1 cellular context compared by ENCODE assay signal in the genomic region with DNA sequence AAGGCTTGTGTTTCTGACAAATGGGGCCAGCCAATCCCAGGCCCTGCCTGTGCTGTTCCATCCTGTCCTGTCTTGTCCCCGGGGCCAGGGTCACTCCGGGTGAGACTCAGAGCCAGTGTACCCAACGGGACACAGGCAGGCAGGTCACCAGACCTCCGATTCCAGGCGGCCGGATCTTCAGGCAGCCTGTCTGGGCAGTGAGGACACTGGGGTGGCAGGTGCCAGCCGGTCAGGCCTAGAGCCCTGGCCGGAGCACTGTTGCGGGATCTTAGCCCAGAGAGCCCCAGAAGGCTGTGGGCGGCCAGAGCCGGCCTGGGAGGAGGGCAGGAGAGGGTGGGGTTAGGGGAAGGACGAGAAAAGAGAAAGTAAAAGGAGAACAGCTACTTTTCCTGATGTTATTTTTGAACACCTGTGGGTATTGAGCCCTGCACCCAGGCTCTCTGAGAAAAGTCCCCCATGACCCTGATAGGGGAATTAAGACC.
TF ChIP-seq lines count a peak whose summit lies in the region.

No MANE protein-coding gene starts in this region.

TF ChIP-seq in GM23338, 12 proteins besides CTCF, POLR2A, EP300 and RAD21 (continued from another document):
- TF ChIP-seq, protein P1, sequence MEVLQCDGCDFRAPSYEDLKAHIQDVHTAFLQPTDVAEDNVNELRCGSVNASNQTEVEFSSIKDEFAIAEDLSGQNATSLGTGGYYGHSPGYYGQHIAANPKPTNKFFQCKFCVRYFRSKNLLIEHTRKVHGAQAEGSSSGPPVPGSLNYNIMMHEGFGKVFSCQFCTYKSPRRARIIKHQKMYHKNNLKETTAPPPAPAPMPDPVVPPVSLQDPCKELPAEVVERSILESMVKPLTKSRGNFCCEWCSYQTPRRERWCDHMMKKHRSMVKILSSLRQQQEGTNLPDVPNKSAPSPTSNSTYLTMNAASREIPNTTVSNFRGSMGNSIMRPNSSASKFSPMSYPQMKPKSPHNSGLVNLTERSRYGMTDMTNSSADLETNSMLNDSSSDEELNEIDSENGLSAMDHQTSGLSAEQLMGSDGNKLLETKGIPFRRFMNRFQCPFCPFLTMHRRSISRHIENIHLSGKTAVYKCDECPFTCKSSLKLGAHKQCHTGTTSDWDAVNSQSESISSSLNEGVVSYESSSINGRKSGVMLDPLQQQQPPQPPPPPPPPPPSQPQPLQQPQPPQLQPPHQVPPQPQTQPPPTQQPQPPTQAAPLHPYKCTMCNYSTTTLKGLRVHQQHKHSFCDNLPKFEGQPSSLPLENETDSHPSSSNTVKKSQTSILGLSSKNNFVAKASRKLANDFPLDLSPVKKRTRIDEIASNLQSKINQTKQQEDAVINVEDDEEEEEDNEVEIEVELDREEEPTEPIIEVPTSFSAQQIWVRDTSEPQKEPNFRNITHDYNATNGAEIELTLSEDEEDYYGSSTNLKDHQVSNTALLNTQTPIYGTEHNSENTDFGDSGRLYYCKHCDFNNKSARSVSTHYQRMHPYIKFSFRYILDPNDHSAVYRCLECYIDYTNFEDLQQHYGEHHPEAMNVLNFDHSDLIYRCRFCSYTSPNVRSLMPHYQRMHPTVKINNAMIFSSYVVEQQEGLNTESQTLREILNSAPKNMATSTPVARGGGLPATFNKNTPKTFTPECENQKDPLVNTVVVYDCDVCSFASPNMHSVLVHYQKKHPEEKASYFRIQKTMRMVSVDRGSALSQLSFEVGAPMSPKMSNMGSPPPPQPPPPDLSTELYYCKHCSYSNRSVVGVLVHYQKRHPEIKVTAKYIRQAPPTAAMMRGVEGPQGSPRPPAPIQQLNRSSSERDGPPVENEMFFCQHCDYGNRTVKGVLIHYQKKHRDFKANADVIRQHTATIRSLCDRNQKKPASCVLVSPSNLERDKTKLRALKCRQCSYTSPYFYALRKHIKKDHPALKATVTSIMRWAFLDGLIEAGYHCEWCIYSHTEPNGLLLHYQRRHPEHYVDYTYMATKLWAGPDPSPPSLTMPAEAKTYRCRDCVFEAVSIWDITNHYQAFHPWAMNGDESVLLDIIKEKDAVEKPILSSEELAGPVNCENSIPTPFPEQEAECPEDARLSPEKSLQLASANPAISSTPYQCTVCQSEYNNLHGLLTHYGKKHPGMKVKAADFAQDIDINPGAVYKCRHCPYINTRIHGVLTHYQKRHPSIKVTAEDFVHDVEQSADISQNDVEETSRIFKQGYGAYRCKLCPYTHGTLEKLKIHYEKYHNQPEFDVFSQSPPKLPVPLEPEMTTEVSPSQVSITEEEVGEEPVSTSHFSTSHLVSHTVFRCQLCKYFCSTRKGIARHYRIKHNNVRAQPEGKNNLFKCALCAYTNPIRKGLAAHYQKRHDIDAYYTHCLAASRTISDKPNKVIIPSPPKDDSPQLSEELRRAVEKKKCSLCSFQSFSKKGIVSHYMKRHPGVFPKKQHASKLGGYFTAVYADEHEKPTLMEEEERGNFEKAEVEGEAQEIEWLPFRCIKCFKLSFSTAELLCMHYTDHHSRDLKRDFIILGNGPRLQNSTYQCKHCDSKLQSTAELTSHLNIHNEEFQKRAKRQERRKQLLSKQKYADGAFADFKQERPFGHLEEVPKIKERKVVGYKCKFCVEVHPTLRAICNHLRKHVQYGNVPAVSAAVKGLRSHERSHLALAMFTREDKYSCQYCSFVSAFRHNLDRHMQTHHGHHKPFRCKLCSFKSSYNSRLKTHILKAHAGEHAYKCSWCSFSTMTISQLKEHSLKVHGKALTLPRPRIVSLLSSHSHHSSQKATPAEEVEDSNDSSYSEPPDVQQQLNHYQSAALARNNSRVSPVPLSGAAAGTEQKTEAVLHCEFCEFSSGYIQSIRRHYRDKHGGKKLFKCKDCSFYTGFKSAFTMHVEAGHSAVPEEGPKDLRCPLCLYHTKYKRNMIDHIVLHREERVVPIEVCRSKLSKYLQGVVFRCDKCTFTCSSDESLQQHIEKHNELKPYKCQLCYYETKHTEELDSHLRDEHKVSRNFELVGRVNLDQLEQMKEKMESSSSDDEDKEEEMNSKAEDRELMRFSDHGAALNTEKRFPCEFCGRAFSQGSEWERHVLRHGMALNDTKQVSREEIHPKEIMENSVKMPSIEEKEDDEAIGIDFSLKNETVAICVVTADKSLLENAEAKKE (CRISPR knock-in tag; IDR thresholded peaks at IDR 0.05), result no peak
- TF ChIP-seq, protein P2, sequence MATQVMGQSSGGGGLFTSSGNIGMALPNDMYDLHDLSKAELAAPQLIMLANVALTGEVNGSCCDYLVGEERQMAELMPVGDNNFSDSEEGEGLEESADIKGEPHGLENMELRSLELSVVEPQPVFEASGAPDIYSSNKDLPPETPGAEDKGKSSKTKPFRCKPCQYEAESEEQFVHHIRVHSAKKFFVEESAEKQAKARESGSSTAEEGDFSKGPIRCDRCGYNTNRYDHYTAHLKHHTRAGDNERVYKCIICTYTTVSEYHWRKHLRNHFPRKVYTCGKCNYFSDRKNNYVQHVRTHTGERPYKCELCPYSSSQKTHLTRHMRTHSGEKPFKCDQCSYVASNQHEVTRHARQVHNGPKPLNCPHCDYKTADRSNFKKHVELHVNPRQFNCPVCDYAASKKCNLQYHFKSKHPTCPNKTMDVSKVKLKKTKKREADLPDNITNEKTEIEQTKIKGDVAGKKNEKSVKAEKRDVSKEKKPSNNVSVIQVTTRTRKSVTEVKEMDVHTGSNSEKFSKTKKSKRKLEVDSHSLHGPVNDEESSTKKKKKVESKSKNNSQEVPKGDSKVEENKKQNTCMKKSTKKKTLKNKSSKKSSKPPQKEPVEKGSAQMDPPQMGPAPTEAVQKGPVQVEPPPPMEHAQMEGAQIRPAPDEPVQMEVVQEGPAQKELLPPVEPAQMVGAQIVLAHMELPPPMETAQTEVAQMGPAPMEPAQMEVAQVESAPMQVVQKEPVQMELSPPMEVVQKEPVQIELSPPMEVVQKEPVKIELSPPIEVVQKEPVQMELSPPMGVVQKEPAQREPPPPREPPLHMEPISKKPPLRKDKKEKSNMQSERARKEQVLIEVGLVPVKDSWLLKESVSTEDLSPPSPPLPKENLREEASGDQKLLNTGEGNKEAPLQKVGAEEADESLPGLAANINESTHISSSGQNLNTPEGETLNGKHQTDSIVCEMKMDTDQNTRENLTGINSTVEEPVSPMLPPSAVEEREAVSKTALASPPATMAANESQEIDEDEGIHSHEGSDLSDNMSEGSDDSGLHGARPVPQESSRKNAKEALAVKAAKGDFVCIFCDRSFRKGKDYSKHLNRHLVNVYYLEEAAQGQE (IDR thresholded peaks at IDR 0.05; ENCODE audit: unreplicated experiment), result no peak
- no peak for TF ChIP-seq JUNB (IDR thresholded peaks at IDR 0.05; ENCODE audit: unreplicated experiment)
- TF ChIP-seq EZH2 (IDR thresholded peaks at IDR 0.05; ENCODE audit: low read depth, unreplicated experiment), result no peak
- no peak for TF ChIP-seq STAT1 (IDR thresholded peaks at IDR 0.05; ENCODE audit: unreplicated experiment)
- TF ChIP-seq NANOG (IDR thresholded peaks at IDR 0.05; ENCODE audit: borderline replicate concordance), result no peak
- TF ChIP-seq, protein P3, sequence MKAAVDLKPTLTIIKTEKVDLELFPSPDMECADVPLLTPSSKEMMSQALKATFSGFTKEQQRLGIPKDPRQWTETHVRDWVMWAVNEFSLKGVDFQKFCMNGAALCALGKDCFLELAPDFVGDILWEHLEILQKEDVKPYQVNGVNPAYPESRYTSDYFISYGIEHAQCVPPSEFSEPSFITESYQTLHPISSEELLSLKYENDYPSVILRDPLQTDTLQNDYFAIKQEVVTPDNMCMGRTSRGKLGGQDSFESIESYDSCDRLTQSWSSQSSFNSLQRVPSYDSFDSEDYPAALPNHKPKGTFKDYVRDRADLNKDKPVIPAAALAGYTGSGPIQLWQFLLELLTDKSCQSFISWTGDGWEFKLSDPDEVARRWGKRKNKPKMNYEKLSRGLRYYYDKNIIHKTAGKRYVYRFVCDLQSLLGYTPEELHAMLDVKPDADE (IDR thresholded peaks at IDR 0.05), result no peak
- no peak for TF ChIP-seq ZNF331 (CRISPR knock-in tag; IDR thresholded peaks at IDR 0.05; ENCODE audit: low read depth)
- TF ChIP-seq CREB1 (CRISPR knock-in tag; IDR thresholded peaks at IDR 0.05; ENCODE audit: low read depth), result no peak
